In the genomic region with DNA sequence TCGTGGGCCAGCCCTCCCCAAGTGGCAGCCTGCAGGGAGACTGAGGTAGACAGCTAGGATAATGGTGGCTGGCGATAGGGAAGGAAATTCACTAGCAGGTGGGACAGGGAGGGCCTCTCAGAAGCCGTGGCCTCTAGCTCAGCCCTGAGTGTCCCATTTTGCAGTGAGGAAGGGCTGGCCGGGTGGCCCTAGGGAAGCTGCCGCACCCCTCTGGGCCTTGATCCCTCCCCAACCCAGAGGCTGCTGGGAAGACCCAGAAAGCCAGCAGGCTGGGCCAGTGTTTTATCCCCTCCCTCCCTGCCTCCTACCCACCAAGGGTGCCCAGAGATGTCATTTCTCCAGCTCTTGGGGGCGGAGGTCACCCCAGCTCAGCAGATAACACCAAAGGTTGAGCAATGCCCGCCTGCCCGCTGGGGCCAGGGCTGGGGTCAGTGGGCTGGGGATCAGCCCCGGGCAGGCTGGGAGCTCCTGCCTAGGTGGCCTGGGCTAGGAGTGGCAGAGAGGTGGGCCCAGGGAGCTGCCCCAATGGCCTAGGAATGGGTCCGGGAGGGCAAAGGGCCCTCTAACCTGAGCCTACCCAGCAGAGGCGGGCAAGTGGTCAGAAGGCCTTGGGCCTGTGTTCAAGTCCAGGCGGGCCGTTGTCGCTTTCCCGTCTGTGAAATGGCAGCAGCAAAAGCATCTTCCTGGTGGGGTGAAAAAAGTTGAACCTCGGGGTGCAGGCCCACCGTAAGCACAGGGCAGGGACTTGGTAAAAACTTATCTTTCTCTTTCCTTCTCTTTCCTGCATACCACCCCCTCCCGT, we compare ENCODE assay signal across 1 cellular context.
TF ChIP-seq lines count a peak whose summit lies in the region.

No MANE protein-coding gene starts in this region.

TF ChIP-seq in HepG2, 621 proteins besides CTCF, POLR2A, EP300 and RAD21 (continued from another document and continues in another):
- no peak for TF ChIP-seq NCOA5 (CRISPR knock-in tag; IDR thresholded peaks at IDR 0.05)
- no peak; the same call in 1 of the 2 replicates for TF ChIP-seq ZNF251 (CRISPR knock-in tag; IDR thresholded peaks at IDR 0.05)
- peak; percentile 72 for TF ChIP-seq MXD4 (CRISPR knock-in tag; IDR thresholded peaks at IDR 0.05)
- TF ChIP-seq ZNF138 (CRISPR knock-in tag; IDR thresholded peaks at IDR 0.05; ENCODE audit: low read depth) = peak; percentile 76; the same call in 1 of the 2 replicates
- TF ChIP-seq JDP2 (CRISPR knock-in tag; IDR thresholded peaks at IDR 0.05; ENCODE audit: borderline replicate concordance) = peak; percentile 57; the same call in 1 of the 2 replicates
- TF ChIP-seq, protein P1, sequence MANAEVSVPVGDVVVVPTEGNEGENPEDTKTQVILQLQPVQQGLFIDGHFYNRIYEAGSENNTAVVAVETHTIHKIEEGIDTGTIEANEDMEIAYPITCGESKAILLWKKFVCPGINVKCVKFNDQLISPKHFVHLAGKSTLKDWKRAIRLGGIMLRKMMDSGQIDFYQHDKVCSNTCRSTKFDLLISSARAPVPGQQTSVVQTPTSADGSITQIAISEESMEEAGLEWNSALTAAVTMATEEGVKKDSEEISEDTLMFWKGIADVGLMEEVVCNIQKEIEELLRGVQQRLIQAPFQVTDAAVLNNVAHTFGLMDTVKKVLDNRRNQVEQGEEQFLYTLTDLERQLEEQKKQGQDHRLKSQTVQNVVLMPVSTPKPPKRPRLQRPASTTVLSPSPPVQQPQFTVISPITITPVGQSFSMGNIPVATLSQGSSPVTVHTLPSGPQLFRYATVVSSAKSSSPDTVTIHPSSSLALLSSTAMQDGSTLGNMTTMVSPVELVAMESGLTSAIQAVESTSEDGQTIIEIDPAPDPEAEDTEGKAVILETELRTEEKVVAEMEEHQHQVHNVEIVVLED (CRISPR knock-in tag; IDR thresholded peaks at IDR 0.05; ENCODE audit: borderline replicate concordance) = peak; percentile 65
- TF ChIP-seq, protein P2, sequence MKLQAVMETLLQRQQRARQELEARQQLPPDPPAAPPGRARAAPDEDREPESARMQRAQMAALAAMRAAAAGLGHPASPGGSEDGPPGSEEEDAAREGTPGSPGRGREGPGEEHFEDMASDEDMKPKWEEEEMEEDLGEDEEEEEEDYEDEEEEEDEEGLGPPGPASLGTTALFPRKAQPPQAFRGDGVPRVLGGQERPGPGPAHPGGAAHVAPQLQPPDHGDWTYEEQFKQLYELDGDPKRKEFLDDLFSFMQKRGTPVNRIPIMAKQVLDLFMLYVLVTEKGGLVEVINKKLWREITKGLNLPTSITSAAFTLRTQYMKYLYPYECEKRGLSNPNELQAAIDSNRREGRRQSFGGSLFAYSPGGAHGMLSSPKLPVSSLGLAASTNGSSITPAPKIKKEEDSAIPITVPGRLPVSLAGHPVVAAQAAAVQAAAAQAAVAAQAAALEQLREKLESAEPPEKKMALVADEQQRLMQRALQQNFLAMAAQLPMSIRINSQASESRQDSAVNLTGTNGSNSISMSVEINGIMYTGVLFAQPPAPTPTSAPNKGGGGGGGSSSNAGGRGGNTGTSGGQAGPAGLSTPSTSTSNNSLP (IDR thresholded peaks at IDR 0.05; ENCODE audit: low read depth, low read length) = peak; percentile 64
- peak; percentile 93 for TF ChIP-seq GATA4 (IDR thresholded peaks at IDR 0.05; ENCODE audit: borderline replicate concordance, low read depth)
- peak; percentile 88 for TF ChIP-seq FOXA3 (CRISPR knock-in tag; IDR thresholded peaks at IDR 0.05)
- no peak for TF ChIP-seq TEAD2 (CRISPR knock-in tag; IDR thresholded peaks at IDR 0.05)
- peak; percentile 86 for TF ChIP-seq THAP11 (CRISPR knock-in tag; IDR thresholded peaks at IDR 0.05)
- TF ChIP-seq FOXK2 (IDR thresholded peaks at IDR 0.05) = no peak
- peak; percentile 99 for TF ChIP-seq HDAC1 (CRISPR knock-in tag; IDR thresholded peaks at IDR 0.05)
- TF ChIP-seq ZNF451 (CRISPR knock-in tag; IDR thresholded peaks at IDR 0.05) = peak; percentile 91; the same call in 1 of the 2 replicates
- TF ChIP-seq JUNB (CRISPR knock-in tag; IDR thresholded peaks at IDR 0.05; ENCODE audit: borderline replicate concordance) = no peak
- TF ChIP-seq, protein P3, sequence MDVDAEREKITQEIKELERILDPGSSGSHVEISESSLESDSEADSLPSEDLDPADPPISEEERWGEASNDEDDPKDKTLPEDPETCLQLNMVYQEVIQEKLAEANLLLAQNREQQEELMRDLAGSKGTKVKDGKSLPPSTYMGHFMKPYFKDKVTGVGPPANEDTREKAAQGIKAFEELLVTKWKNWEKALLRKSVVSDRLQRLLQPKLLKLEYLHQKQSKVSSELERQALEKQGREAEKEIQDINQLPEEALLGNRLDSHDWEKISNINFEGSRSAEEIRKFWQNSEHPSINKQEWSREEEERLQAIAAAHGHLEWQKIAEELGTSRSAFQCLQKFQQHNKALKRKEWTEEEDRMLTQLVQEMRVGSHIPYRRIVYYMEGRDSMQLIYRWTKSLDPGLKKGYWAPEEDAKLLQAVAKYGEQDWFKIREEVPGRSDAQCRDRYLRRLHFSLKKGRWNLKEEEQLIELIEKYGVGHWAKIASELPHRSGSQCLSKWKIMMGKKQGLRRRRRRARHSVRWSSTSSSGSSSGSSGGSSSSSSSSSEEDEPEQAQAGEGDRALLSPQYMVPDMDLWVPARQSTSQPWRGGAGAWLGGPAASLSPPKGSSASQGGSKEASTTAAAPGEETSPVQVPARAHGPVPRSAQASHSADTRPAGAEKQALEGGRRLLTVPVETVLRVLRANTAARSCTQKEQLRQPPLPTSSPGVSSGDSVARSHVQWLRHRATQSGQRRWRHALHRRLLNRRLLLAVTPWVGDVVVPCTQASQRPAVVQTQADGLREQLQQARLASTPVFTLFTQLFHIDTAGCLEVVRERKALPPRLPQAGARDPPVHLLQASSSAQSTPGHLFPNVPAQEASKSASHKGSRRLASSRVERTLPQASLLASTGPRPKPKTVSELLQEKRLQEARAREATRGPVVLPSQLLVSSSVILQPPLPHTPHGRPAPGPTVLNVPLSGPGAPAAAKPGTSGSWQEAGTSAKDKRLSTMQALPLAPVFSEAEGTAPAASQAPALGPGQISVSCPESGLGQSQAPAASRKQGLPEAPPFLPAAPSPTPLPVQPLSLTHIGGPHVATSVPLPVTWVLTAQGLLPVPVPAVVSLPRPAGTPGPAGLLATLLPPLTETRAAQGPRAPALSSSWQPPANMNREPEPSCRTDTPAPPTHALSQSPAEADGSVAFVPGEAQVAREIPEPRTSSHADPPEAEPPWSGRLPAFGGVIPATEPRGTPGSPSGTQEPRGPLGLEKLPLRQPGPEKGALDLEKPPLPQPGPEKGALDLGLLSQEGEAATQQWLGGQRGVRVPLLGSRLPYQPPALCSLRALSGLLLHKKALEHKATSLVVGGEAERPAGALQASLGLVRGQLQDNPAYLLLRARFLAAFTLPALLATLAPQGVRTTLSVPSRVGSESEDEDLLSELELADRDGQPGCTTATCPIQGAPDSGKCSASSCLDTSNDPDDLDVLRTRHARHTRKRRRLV (CRISPR knock-in tag; IDR thresholded peaks at IDR 0.05) = peak; percentile 84; the same call in 1 of the 2 replicates
- TF ChIP-seq, protein P4, sequence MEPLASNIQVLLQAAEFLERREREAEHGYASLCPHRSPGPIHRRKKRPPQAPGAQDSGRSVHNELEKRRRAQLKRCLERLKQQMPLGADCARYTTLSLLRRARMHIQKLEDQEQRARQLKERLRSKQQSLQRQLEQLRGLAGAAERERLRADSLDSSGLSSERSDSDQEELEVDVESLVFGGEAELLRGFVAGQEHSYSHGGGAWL (CRISPR knock-in tag; IDR thresholded peaks at IDR 0.05) = peak; percentile 89
- no peak for TF ChIP-seq ZNF383 (CRISPR knock-in tag; IDR thresholded peaks at IDR 0.05; ENCODE audit: borderline replicate concordance)
- TF ChIP-seq NCOR1 (IDR thresholded peaks at IDR 0.05; ENCODE audit: borderline replicate concordance, low read length) = peak; percentile 73
- TF ChIP-seq ZNF446 (CRISPR knock-in tag; IDR thresholded peaks at IDR 0.05) = 0 out of 2 replicates have a peak, but pooled peaks have one; percentile 61
- peak; percentile 94; the same call in 1 of the 2 replicates for TF ChIP-seq MEIS2 (CRISPR knock-in tag; IDR thresholded peaks at IDR 0.05)
- TF ChIP-seq, protein P5, sequence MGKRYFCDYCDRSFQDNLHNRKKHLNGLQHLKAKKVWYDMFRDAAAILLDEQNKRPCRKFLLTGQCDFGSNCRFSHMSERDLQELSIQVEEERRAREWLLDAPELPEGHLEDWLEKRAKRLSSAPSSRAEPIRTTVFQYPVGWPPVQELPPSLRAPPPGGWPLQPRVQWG (CRISPR knock-in tag; IDR thresholded peaks at IDR 0.05; ENCODE audit: borderline replicate concordance, low read depth) = no peak
- no peak for TF ChIP-seq ZNF224 (CRISPR knock-in tag; IDR thresholded peaks at IDR 0.05)
- peak; percentile 50; the same call in 1 of the 2 replicates for TF ChIP-seq ZNF160 (CRISPR knock-in tag; IDR thresholded peaks at IDR 0.05)
- peak; percentile 95; the same call in 1 of the 2 replicates for TF ChIP-seq REPIN1 (CRISPR knock-in tag; IDR thresholded peaks at IDR 0.05; ENCODE audit: borderline replicate concordance, low read depth)
- peak; percentile 99 for TF ChIP-seq RXRA (CRISPR knock-in tag; IDR thresholded peaks at IDR 0.05)
- TF ChIP-seq, protein P6, sequence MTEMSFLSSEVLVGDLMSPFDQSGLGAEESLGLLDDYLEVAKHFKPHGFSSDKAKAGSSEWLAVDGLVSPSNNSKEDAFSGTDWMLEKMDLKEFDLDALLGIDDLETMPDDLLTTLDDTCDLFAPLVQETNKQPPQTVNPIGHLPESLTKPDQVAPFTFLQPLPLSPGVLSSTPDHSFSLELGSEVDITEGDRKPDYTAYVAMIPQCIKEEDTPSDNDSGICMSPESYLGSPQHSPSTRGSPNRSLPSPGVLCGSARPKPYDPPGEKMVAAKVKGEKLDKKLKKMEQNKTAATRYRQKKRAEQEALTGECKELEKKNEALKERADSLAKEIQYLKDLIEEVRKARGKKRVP (CRISPR knock-in tag; IDR thresholded peaks at IDR 0.05) = peak in 1 of 2 experiments; percentile 85; a peak in 2 of 4 replicates
- TF ChIP-seq FOXC1 (CRISPR knock-in tag; IDR thresholded peaks at IDR 0.05; ENCODE audit: borderline replicate concordance) = peak; percentile 87
- TF ChIP-seq, protein P7, sequence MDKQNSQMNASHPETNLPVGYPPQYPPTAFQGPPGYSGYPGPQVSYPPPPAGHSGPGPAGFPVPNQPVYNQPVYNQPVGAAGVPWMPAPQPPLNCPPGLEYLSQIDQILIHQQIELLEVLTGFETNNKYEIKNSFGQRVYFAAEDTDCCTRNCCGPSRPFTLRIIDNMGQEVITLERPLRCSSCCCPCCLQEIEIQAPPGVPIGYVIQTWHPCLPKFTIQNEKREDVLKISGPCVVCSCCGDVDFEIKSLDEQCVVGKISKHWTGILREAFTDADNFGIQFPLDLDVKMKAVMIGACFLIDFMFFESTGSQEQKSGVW (CRISPR knock-in tag; IDR thresholded peaks at IDR 0.05; ENCODE audit: borderline replicate concordance) = no peak
- TF ChIP-seq, protein P8, sequence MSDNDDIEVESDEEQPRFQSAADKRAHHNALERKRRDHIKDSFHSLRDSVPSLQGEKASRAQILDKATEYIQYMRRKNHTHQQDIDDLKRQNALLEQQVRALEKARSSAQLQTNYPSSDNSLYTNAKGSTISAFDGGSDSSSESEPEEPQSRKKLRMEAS (IDR thresholded peaks at IDR 0.05) = peak; percentile 74
- TF ChIP-seq CBX1 (IDR thresholded peaks at IDR 0.05; ENCODE audit: low read depth) = peak; percentile 26
- peak; percentile 85; the same call in 1 of the 2 replicates for TF ChIP-seq CAMTA2 (CRISPR knock-in tag; IDR thresholded peaks at IDR 0.05; ENCODE audit: borderline replicate concordance)
- TF ChIP-seq HDAC2 (CRISPR knock-in tag; IDR thresholded peaks at IDR 0.05) = peak; percentile 99
- peak; percentile 98 for TF ChIP-seq ZNF746 (CRISPR knock-in tag; IDR thresholded peaks at IDR 0.05)
- peak; percentile 71; the same call in 1 of the 2 replicates for TF ChIP-seq ZNF713 (CRISPR knock-in tag; IDR thresholded peaks at IDR 0.05)
- TF ChIP-seq FOXA1 (IDR thresholded peaks at IDR 0.05) = no peak
- TF ChIP-seq FOXA1 (CRISPR knock-in tag; IDR thresholded peaks at IDR 0.05) = no peak; the same call in 1 of the 2 replicates
- TF ChIP-seq, protein P9, sequence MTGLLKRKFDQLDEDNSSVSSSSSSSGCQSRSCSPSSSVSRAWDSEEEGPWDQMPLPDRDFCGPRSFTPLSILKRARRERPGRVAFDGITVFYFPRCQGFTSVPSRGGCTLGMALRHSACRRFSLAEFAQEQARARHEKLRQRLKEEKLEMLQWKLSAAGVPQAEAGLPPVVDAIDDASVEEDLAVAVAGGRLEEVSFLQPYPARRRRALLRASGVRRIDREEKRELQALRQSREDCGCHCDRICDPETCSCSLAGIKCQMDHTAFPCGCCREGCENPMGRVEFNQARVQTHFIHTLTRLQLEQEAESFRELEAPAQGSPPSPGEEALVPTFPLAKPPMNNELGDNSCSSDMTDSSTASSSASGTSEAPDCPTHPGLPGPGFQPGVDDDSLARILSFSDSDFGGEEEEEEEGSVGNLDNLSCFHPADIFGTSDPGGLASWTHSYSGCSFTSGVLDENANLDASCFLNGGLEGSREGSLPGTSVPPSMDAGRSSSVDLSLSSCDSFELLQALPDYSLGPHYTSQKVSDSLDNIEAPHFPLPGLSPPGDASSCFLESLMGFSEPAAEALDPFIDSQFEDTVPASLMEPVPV (CRISPR knock-in tag; IDR thresholded peaks at IDR 0.05) = peak; percentile 89; the same call in 1 of the 2 replicates
- TF ChIP-seq ZNF678 (CRISPR knock-in tag; IDR thresholded peaks at IDR 0.05) = peak; percentile 73; the same call in 1 of the 2 replicates
- peak; percentile 24; the same call in 1 of the 2 replicates for TF ChIP-seq PAWR (CRISPR knock-in tag; IDR thresholded peaks at IDR 0.05; ENCODE audit: borderline replicate concordance)
- TF ChIP-seq ZFP36 (IDR thresholded peaks at IDR 0.05; ENCODE audit: borderline replicate concordance, low read depth, low read length, partially characterized antibody) = no peak
- peak; percentile 96 for TF ChIP-seq DNMT3B (CRISPR knock-in tag; conservative IDR thresholded peaks at IDR 0.05)
- TF ChIP-seq PTBP1 (IDR thresholded peaks at IDR 0.05; ENCODE audit: low read depth, low read length, poor library complexity, severe bottlenecking) = peak; percentile 100
- TF ChIP-seq, protein P10, sequence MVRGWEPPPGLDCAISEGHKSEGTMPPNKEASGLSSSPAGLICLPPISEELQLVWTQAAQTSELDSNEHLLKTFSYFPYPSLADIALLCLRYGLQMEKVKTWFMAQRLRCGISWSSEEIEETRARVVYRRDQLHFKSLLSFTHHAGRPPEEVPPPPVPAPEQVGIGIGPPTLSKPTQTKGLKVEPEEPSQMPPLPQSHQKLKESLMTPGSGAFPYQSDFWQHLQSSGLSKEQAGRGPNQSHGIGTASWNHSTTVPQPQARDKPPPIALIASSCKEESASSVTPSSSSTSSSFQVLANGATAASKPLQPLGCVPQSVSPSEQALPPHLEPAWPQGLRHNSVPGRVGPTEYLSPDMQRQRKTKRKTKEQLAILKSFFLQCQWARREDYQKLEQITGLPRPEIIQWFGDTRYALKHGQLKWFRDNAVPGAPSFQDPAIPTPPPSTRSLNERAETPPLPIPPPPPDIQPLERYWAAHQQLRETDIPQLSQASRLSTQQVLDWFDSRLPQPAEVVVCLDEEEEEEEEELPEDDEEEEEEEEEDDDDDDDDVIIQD (CRISPR knock-in tag; IDR thresholded peaks at IDR 0.05; ENCODE audit: low read depth) = peak; percentile 88
- TF ChIP-seq SYNCRIP (IDR thresholded peaks at IDR 0.05; ENCODE audit: insufficient read depth, low read depth, low read length) = no peak
- TF ChIP-seq ZZZ3 (CRISPR knock-in tag; IDR thresholded peaks at IDR 0.05; ENCODE audit: borderline replicate concordance) = peak; percentile 85; the same call in 1 of the 2 replicates
- TF ChIP-seq AGO2 (optimal IDR thresholded peaks at IDR 0.05; ENCODE audit: low read depth, low read length) = peak; percentile 76
- TF ChIP-seq STAG1 (CRISPR knock-in tag; IDR thresholded peaks at IDR 0.05) = peak; percentile 56
- peak; percentile 27; the same call in 1 of the 2 replicates for TF ChIP-seq AHR (CRISPR knock-in tag; IDR thresholded peaks at IDR 0.05)
- no peak for TF ChIP-seq DNMT1 (CRISPR knock-in tag; IDR thresholded peaks at IDR 0.05)
- peak; percentile 16; the same call in 1 of the 2 replicates for TF ChIP-seq ARHGAP35 (CRISPR knock-in tag; IDR thresholded peaks at IDR 0.05; ENCODE audit: borderline replicate concordance)
